Comparison of ENCODE assay signal across 15 cellular contexts in the genomic region with DNA sequence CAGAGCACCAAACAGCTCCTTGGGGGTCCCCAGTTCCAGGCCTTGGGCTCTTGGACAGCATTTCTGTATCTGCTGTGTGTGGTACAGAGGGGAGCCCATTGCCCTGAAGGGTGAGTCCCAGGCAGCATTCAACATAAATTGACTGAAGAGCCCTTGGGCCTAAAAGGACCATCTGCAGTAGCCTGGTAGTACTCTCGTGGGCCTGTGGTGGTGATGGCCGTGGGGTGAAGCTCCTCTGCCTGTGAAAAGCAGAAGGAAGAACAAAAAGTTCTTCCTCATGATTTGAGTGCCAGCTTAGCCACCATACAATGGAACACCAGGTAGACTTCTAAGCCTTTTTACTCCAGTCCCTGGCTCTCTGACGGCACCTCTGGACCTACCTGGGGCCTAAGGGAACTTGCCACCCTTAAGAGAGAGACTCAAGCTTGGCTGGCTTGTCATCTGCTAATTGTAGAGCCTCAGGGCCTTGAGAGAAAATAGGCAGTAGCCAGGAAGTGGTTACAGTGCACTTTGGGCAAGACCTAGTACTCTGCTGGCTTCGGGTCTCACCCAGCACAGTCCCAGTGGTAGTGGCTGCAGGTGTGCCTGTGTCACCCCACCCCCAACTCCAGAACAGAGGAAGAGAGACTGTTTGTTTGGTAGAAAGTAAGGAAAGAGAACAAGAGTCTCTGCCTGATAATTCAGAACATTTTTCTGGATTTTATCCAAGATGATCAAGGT.
A peak's percentile ranks its signal among the peaks of the same experiment; 100 is the strongest.
DNase-seq lines count a peak whose midpoint lies in the region; ATAC-seq, FAIRE-seq and TF ChIP-seq lines count a peak whose summit lies in the region.
"Had no signal": no experiment of that assay in that cellular context is flagged by ENCODE, and none has a peak within 500 bp of the region (broad histone marks: within the 10 kb centered on the region; RNA-seq: fewer than 3 reads in every experiment).

No MANE protein-coding gene starts in this region.

- POLR2A ChIA-PET in T-cell (lab: Charles Lee) = no interaction called here

- no peak overlapping the region for H3K27ac ChIP-seq in transverse colon
- H3K27ac ChIP-seq: coronary artery, testis had no signal

- H3K9me3 ChIP-seq in transverse colon = no peaks in the 10 kb centered on the region
- H3K9me3 ChIP-seq: testis had no signal

- ATAC-seq in GM18505 (IDR thresholded peaks at IDR 0.05; ENCODE audit: unreplicated experiment) = peak; percentile 86
- peak; percentile 89 for ATAC-seq in GM19463 (IDR thresholded peaks at IDR 0.05; ENCODE audit: unreplicated experiment)
- ATAC-seq in HG03097 (IDR thresholded peaks at IDR 0.05; ENCODE audit: low FRiP score, unreplicated experiment) = peak; percentile 81
- peak; percentile 31 to 61 (median 50) for ATAC-seq in T-cell (replicated peaks in 1 of 4)
- ATAC-seq: activated CD4-positive, alpha-beta T cell treated with anti-CD3 and anti-CD28 coated beads for 36 hours; left lobe of liver had no signal

- no peak overlapping the region for H3K4me3 ChIP-seq in transverse colon
- H3K4me3 ChIP-seq: coronary artery, testis had no signal

- H3K4me1 ChIP-seq in transverse colon = no peaks in the 10 kb centered on the region
- H3K4me1 ChIP-seq: testis had no signal

- no peaks in the 10 kb centered on the region for H3K27me3 ChIP-seq in transverse colon
- H3K27me3 ChIP-seq: testis had no signal

- no peaks in the 10 kb centered on the region for H3K36me3 ChIP-seq in transverse colon

- FAIRE-seq in GM12892 (lab: Jason Lieb, UNC) = no peak

- DNase-seq in T-cell = peak in 1 of 34 experiments; percentile 4
- DNase-seq in GF-D8 (lab: John Stamatoyannopoulos, UW) = no peak
- DNase-seq in GM12892 (ENCODE audit: insufficient read length) = no peak
- no peak for DNase-seq in HuH-7 (ENCODE audit: low spot score)
- DNase-seq in transverse colon = no peak
- DNase-seq: activated CD4-positive, alpha-beta T cell treated with anti-CD3 and anti-CD28 coated beads for 36 hours; activated naive CD4-positive, alpha-beta T cell; foreskin fibroblast; stimulated activated CD4-positive, alpha-beta T cell treated with anti-CD3 and anti-CD28 coated beads, Interleukin-4, amount 100 ng/mL, for 24 hours; testis had no signal

- H3K36me3 Mint-ChIP-seq in T-cell = peaks cover 2% of the 10 kb centered on the region

- H3K4me1 Mint-ChIP-seq in T-cell = peaks cover 15 to 26% (median 21%) of the 10 kb centered on the region in 3 donors

- 71% methylated on average over 4 of the region's 4 CpGs; no CpG with 5 or more reads in 1 of the 2 donors for WGBS in transverse colon (ENCODE audit: low coverage in 1 of 2), 2 donors

- H3K27me3 Mint-ChIP-seq in T-cell = no peaks in the 10 kb centered on the region
- H3K27me3 Mint-ChIP-seq: activated CD4-positive, alpha-beta T cell treated with anti-CD3 and anti-CD28 coated beads for 36 hours had no signal

- peaks cover 0 to 11% (median 4%) of the 10 kb centered on the region in 3 donors for H3K9me3 Mint-ChIP-seq in T-cell

- CTCF ChIA-PET in T-cell (lab: Charles Lee) = interaction anchor here (0.6 to 0.7 kb wide), 2 partner anchors 27 to 160 kb away, joined by 3 read pairs; no protein-coding TSS in a partner anchor

- intact Hi-C loops in transverse colon (cut with DNase I; ENCODE audit: low total_unique reads) = no loop called here

- no peak for TF ChIP-seq POLR2A in GM18505 (IDR thresholded peaks at IDR 0.05; ENCODE audit: borderline replicate concordance, extremely low read depth, insufficient read depth, insufficient read length)
- TF ChIP-seq POLR2A in GM12892 (IDR thresholded peaks at IDR 0.05; ENCODE audit: low read depth, low read length) = no peak
- TF ChIP-seq POLR2A in transverse colon (IDR thresholded peaks at IDR 0.05) = no peak

- in situ Hi-C loops in transverse colon (cut with MboI; ENCODE audit: low pct_ligation_motif_present in 1 of 4, low pct_unique_long_range_greater_than_20kb in 1 of 4, low sequenced_read_pairs in 3 of 4) = loop anchor here in 1 of 4 donors (25.0 kb wide), 1 partner anchor 316 kb away; no protein-coding TSS in a partner anchor

- peak overlapping the region in 1 of 3 donors; percentile 8 for H3K4me3 Mint-ChIP-seq in T-cell
- H3K4me3 Mint-ChIP-seq: activated CD4-positive, alpha-beta T cell treated with anti-CD3 and anti-CD28 coated beads for 36 hours had no signal

- no peak for TF ChIP-seq CTCF in transverse colon (IDR thresholded peaks at IDR 0.05)

- no peak for TF ChIP-seq EP300 in transverse colon (IDR thresholded peaks at IDR 0.05; ENCODE audit: low read depth)

- H3K27ac Mint-ChIP-seq in T-cell = peak overlapping the region; percentile 48 to 74
- H3K27ac Mint-ChIP-seq: activated CD4-positive, alpha-beta T cell treated with anti-CD3 and anti-CD28 coated beads for 36 hours had no signal
